Comparison of ENCODE assay signal across 24 cellular contexts in genomic region chr17:40473573-40474365, GRCh38. TPM values are rescaled to one million over a fixed set of nuclear protein-coding genes. Genes with fewer than 3 reads are reported as not detected.
DNase-seq lines count a peak whose midpoint lies in the region; ATAC-seq, FAIRE-seq and TF ChIP-seq lines count a peak whose summit lies in the region.
"Had no signal": no experiment of that assay in that cellular context is flagged by ENCODE, and none has a peak within 500 bp of the region (broad histone marks: within the 10 kb centered on the region; RNA-seq: fewer than 3 reads in every experiment).

No MANE protein-coding gene starts in this region.

- 0 out of 2 replicates have a peak overlapping the region, but pooled peaks have one; percentile 48 for H2BK20ac ChIP-seq in H1 (ENCODE audit: low read length)

- peaks cover 3 to 12% (median 6%) of the 10 kb centered on the region in 3 donors for H3K27me3 Mint-ChIP-seq in immature natural killer cell (ENCODE audit: low read depth in 3 of 3)

- no peak overlapping the region for H3K27ac Mint-ChIP-seq in immature natural killer cell
- H3K27ac Mint-ChIP-seq: natural killer cell treated with Interleukin-12 subunit alpha and Interleukin-12 subunit beta and Interleukin-15 and Interleukin-18, amount 100 ng/mL, for 72 hours; T-helper 1 cell treated with Interleukin-12 subunit alpha and Interleukin-12 subunit beta and Interleukin-4 antibody, amounts not matched to agents 30 μg/mL and 1 μg/mL, for 36 hours; WTC11 had no signal

- no peak for TF ChIP-seq EP300 in H1 (IDR thresholded peaks at IDR 0.05; ENCODE audit: borderline replicate concordance in 1 of 2, low read depth in 2 of 2, low read length in 2 of 2)

- no peak overlapping the region; the same call in 1 of the 2 replicates for H3K18ac ChIP-seq in H1 (ENCODE audit: extremely low read depth, low read length)

- no peaks in the 10 kb centered on the region for H3K27me3 ChIP-seq in WERI-Rb-1 (ENCODE audit: insufficient read depth, low read depth, severe bottlenecking)
- no peaks in the 10 kb centered on the region; a peak in 1 of 7 replicates for H3K27me3 ChIP-seq in H1 (replicated peaks in 1 of 4; ENCODE audit: control insufficient read depth in 3 of 4, extremely low read depth in 1 of 4, insufficient read depth in 3 of 4, low read length in 3 of 4)
- no peaks in the 10 kb centered on the region for H3K27me3 ChIP-seq in lower lobe of right lung (ENCODE audit: low read depth)
- no peaks in the 10 kb centered on the region for H3K27me3 ChIP-seq in stomach smooth muscle (ENCODE audit: control insufficient read depth in 1 of 2, insufficient read depth in 2 of 2, low read length in 2 of 2)

- TF ChIP-seq RAD21 in H1 (IDR thresholded peaks at IDR 0.05 in 1 of 2, conservative IDR thresholded peaks at IDR 0.05 in 1 of 2; ENCODE audit: low read depth in 2 of 2, low read length in 2 of 2), result no peak

- no peak overlapping the region for H2AK5ac ChIP-seq in H1 (ENCODE audit: low read depth, low read length)

- H2AFZ ChIP-seq in H1 (ENCODE audit: low read length), result no peak overlapping the region

- H3K9ac ChIP-seq in H1 (replicated peaks in 1 of 4; ENCODE audit: extremely low read depth in 1 of 4, low read depth in 3 of 4, low read length in 3 of 4) (no peak overlapping the region), stomach smooth muscle (ENCODE audit: low read length in 2 of 2) (no peak overlapping the region)

- H2BK12ac ChIP-seq in H1 (ENCODE audit: low read depth, low read length), result peak overlapping the region; percentile 75; the same call in 1 of the 2 replicates

- no peak overlapping the region; the same call in 1 of the 2 replicates for H4K8ac ChIP-seq in H1 (ENCODE audit: extremely low read depth, insufficient read depth, low read length)

- no peak overlapping the region for H4K5ac ChIP-seq in H1 (ENCODE audit: insufficient read length, low read depth, low read length)

- H3K4me2 ChIP-seq in H1 (ENCODE audit: insufficient read depth in 1 of 2, low read depth in 2 of 2, low read length in 2 of 2), result no peak overlapping the region

- 76% methylated on average over 15 of the region's 16 CpGs; no CpG with 5 or more reads in 1 of the 2 experiments for WGBS in H1 (ENCODE audit: extremely low coverage in 1 of 2, insufficient coverage in 1 of 2, insufficient read length in 1 of 2, insufficient replicate concordance in 2 of 2, low coverage in 1 of 2, low lambda C conversion rate in 2 of 2, missing lambda C conversion rate in 1 of 2), 2 experiments

- POLR2A ChIA-PET in H1 (lab: Charles Lee; ENCODE audit: partially characterized antibody), result interaction anchor here (0.6 to 1.2 kb wide), 3 partner anchors 9 to 22 kb away, joined by 3 to 6 read pairs (median 4); no protein-coding TSS in a partner anchor

- FAIRE-seq in H1 (lab: Jason Lieb, UNC), result no peak
- FAIRE-seq: GM18507, RCC 7860 had no signal

- H2BK15ac ChIP-seq in H1 (ENCODE audit: low read length), result no peak overlapping the region

- H3K4ac ChIP-seq in H1 (replicated peaks; ENCODE audit: insufficient read length, low read depth, low read length), result no peak overlapping the region

- H2BK5ac ChIP-seq in H1 (ENCODE audit: low read depth, low read length), result no peak overlapping the region

- H3K4me1 Mint-ChIP-seq in immature natural killer cell, result peaks cover 11 to 12% of the 10 kb centered on the region in 2 donors

- H4K20me1 ChIP-seq in H1 (replicated peaks in 1 of 2; ENCODE audit: control insufficient read depth in 1 of 2, insufficient read depth in 2 of 2, low read length in 2 of 2), result no peaks in the 10 kb centered on the region

- no peak for DNase-seq in WERI-Rb-1
- no peak for DNase-seq in H1 (ENCODE audit: low read depth in 1 of 2, low spot score in 2 of 2)
- DNase-seq in lower lobe of right lung, result no peak
- DNase-seq in foreskin melanocyte, result no peak
- no peak for DNase-seq in immature natural killer cell
- no peak for DNase-seq in activated T-cell treated with anti-CD3 and anti-CD28 coated beads for 4 hours
- DNase-seq: activated CD4-positive, alpha-beta T cell treated with anti-CD3 and anti-CD28 coated beads, Interleukin-2, amount 50 U/mL, for 48 hours; aorta; CD4-positive, CD25-positive, alpha-beta regulatory T cell; HCEC 1CT; KBM-7; NCI-H146; NCI-H2171; NCI-H526; substantia nigra had no signal

- H3K9me3 Mint-ChIP-seq in immature natural killer cell, result no peaks in the 10 kb centered on the region
- H3K9me3 Mint-ChIP-seq: natural killer cell treated with Interleukin-12 subunit alpha and Interleukin-12 subunit beta and Interleukin-15 and Interleukin-18, amount 100 ng/mL, for 72 hours had no signal

- H2BK120ac ChIP-seq in H1 (replicated peaks; ENCODE audit: low read depth, low read length), result no peak overlapping the region

- peak overlapping the region; percentile 59 for H3K27ac ChIP-seq in WERI-Rb-1
- no peak overlapping the region for H3K27ac ChIP-seq in H1 (ENCODE audit: low read depth, low read length)
- no peak overlapping the region for H3K27ac ChIP-seq in lower lobe of right lung
- H3K27ac ChIP-seq in stomach smooth muscle (ENCODE audit: low read length), result peak overlapping the region; percentile 93

- H3K56ac ChIP-seq in H1 (replicated peaks; ENCODE audit: insufficient read length, low read depth, low read length), result no peak overlapping the region

- TF ChIP-seq CTCF in WERI-Rb-1 (IDR thresholded peaks at IDR 0.05; ENCODE audit: low read depth, low read length) (no peak), H1 (IDR thresholded peaks at IDR 0.05; ENCODE audit: control extremely low read depth in 1 of 3, insufficient read depth in 1 of 3, low read depth in 1 of 3, low read length in 3 of 3) (no peak), lower lobe of right lung (IDR thresholded peaks at IDR 0.05) (no peak)

- no peak overlapping the region for H3K4me3 Mint-ChIP-seq in immature natural killer cell
- H3K4me3 Mint-ChIP-seq: CD4-positive, CD25-positive, alpha-beta regulatory T cell; natural killer cell treated with Interleukin-12 subunit alpha and Interleukin-12 subunit beta and Interleukin-15 and Interleukin-18, amount 100 ng/mL, for 72 hours; T-helper 1 cell treated with Interleukin-12 subunit alpha and Interleukin-12 subunit beta and Interleukin-4 antibody, amounts not matched to agents 30 μg/mL and 1 μg/mL, for 36 hours; WTC11 had no signal

- H3K4me1 ChIP-seq in H1 (replicated peaks in 1 of 4; ENCODE audit: control insufficient read depth in 3 of 4, insufficient read depth in 4 of 4, low read length in 3 of 4) (peaks cover 3 to 15% (median 10%) of the 10 kb centered on the region in 4 experiments), lower lobe of right lung (peaks cover 16% of the 10 kb centered on the region), stomach smooth muscle (ENCODE audit: control insufficient read depth, insufficient read depth, low read length) (peaks cover 60% of the 10 kb centered on the region)

- no peak overlapping the region for H3K14ac ChIP-seq in H1 (ENCODE audit: insufficient read length)

- H3K23ac ChIP-seq in H1 (ENCODE audit: insufficient read length), result no peak overlapping the region

- H3K36me3 Mint-ChIP-seq in immature natural killer cell, result no peaks in the 10 kb centered on the region
- H3K36me3 Mint-ChIP-seq: CD4-positive, CD25-positive, alpha-beta regulatory T cell; natural killer cell treated with Interleukin-12 subunit alpha and Interleukin-12 subunit beta and Interleukin-15 and Interleukin-18, amount 100 ng/mL, for 72 hours had no signal

- intact Hi-C loops in lower lobe of right lung (cut with DNase I), result no loop called here

- peak; percentile 39 to 55 for ATAC-seq in lower lobe of right lung
- ATAC-seq: sciatic nerve, WTC11 had no signal

- CTCF ChIA-PET in H1 (lab: Charles Lee; ENCODE audit: partially characterized antibody), result interaction anchor here (2.8 to 34.1 kb wide), 4 partner anchors 11 to 60 kb away, joined by 17 to 739 read pairs (median 72); partner anchors contain the start of gene IGFBP4

- H3K79me1 ChIP-seq in H1 (ENCODE audit: low read depth, low read length), result no peaks in the 10 kb centered on the region

- peaks cover 16% of the 10 kb centered on the region for H3K9me3 ChIP-seq in WERI-Rb-1 (ENCODE audit: severe bottlenecking)
- peaks cover 4 to 12% of the 10 kb centered on the region in 2 experiments; a peak in 2 of 4 replicates for H3K9me3 ChIP-seq in H1 (ENCODE audit: insufficient read depth in 2 of 2, low read depth in 1 of 2, low read length in 1 of 2)
- H3K9me3 ChIP-seq in lower lobe of right lung, result no peaks in the 10 kb centered on the region
- H3K9me3 ChIP-seq in stomach smooth muscle (ENCODE audit: control insufficient read depth in 2 of 2, low read length in 2 of 2), result no peaks in the 10 kb centered on the region

- H3K4me3 ChIP-seq in WERI-Rb-1 (ENCODE audit: low read depth, low read length) (no peak overlapping the region), H1 (ENCODE audit: extremely low read depth in 1 of 4, insufficient read depth in 2 of 4, low read depth in 3 of 4, low read length in 4 of 4) (no peak overlapping the region), lower lobe of right lung (no peak overlapping the region), stomach smooth muscle (ENCODE audit: low read length in 2 of 2) (no peak overlapping the region)

- H3K36me3 ChIP-seq in WERI-Rb-1 (no peaks in the 10 kb centered on the region), H1 (ENCODE audit: control insufficient read depth in 2 of 4, insufficient read depth in 4 of 4, low read length in 3 of 4) (no peaks in the 10 kb centered on the region), lower lobe of right lung (no peaks in the 10 kb centered on the region), stomach smooth muscle (ENCODE audit: control insufficient read depth in 2 of 2, insufficient read depth in 2 of 2, low read length in 2 of 2) (no peaks in the 10 kb centered on the region)

- H3K79me2 ChIP-seq in H1 (ENCODE audit: control insufficient read depth in 1 of 2, insufficient read depth in 2 of 2, low read length in 2 of 2), result no peaks in the 10 kb centered on the region

- TF ChIP-seq POLR2A in H1 (IDR thresholded peaks at IDR 0.05; ENCODE audit: control extremely low read depth in 1 of 2, low read depth in 2 of 2, low read length in 2 of 2), result no peak

- H3K23me2 ChIP-seq in H1 (ENCODE audit: low read depth, low read length), result no peaks in the 10 kb centered on the region; the same call in 1 of the 2 replicates

- H4K91ac ChIP-seq in H1 (replicated peaks; ENCODE audit: insufficient read length, low read length), result peak overlapping the region; percentile 12

RNA-seq across cellular contexts. Expression of gene TNS4, which starts 27.7 kb away (rescaled TPM):
- total RNA-seq in H1 (2021; fragmentation: NEBNext Ultra II Directional; extraction: Animal tissue kit (Norgen Biotek cat#: 25700)), result 0.20 and 0.80 TPM in 2 replicates
- polyA plus RNA-seq in H1 (2011; rRNA removed) (0.21 and 0.39 TPM in 2 replicates), immature natural killer cell (under 1 TPM in 1 of 3 donors, not detected in 2; 0.12 TPM)
- 0.49 TPM for polyA plus RNA-seq in H1 (2011; cell fraction: cytosol; rRNA removed)
- 0.54 TPM for polyA plus RNA-seq in H1 (2011; cell fraction: nucleus; rRNA removed)
- 0.21 to 0.76 TPM (median 0.30 TPM) in 4 replicates for polyA plus RNA-seq in H1 (2012, experiment 1 of 2)
- polyA plus RNA-seq in H1 (2012, experiment 2 of 2), result 0.10 TPM
- 0.39 TPM for polyA plus RNA-seq in H1 (2013, experiment 1 of 2)
- polyA plus RNA-seq in H1 (2013, experiment 2 of 2), result 0.63 TPM
- 0.60 and 0.66 TPM in 2 replicates for polyA minus RNA-seq in H1 (2011; rRNA and poly(A)+ RNA removed)
- polyA minus RNA-seq in H1 (2011; cell fraction: cytosol; rRNA and poly(A)+ RNA removed), result not detected
- 0.90 TPM for polyA minus RNA-seq in H1 (2011; cell fraction: nucleus; rRNA and poly(A)+ RNA removed)
- 0.68 TPM for total RNA-seq in lower lobe of right lung
- total RNA-seq: glomerular endothelial cell, SK-MEL-5 had no signal

RNA-seq across cellular contexts. Expression of gene IGFBP4, which starts 30.5 kb away (rescaled TPM):
- 105 and 109 TPM in 2 replicates for total RNA-seq in H1 (2021; fragmentation: NEBNext Ultra II Directional; extraction: Animal tissue kit (Norgen Biotek cat#: 25700))
- polyA plus RNA-seq in H1 (2011; rRNA removed) (79.9 and 85.5 TPM in 2 replicates), immature natural killer cell (10 to 100 TPM; 22.3 to 41.7 (median 36.2) TPM)
- 68.0 TPM for polyA plus RNA-seq in H1 (2011; cell fraction: cytosol; rRNA removed)
- polyA plus RNA-seq in H1 (2011; cell fraction: nucleus; rRNA removed), result 63.6 TPM
- 95.6 to 171 TPM (median 141 TPM) in 4 replicates for polyA plus RNA-seq in H1 (2012, experiment 1 of 2)
- polyA plus RNA-seq in H1 (2012, experiment 2 of 2), result 167 TPM
- polyA plus RNA-seq in H1 (2013, experiment 1 of 2), result 95.7 TPM
- polyA plus RNA-seq in H1 (2013, experiment 2 of 2), result 105 TPM
- polyA minus RNA-seq in H1 (2011; rRNA and poly(A)+ RNA removed), result 64.7 and 69.4 TPM in 2 replicates
- 60.8 TPM for polyA minus RNA-seq in H1 (2011; cell fraction: cytosol; rRNA and poly(A)+ RNA removed)
- 36.3 TPM for polyA minus RNA-seq in H1 (2011; cell fraction: nucleus; rRNA and poly(A)+ RNA removed)
- total RNA-seq in lower lobe of right lung, result 371 TPM

RNA-seq across cellular contexts. Expression of gene TOP2A, which starts 56.1 kb away (rescaled TPM):
- 276 and 291 TPM in 2 replicates for total RNA-seq in H1 (2021; fragmentation: NEBNext Ultra II Directional; extraction: Animal tissue kit (Norgen Biotek cat#: 25700))
- 40.6 and 83.1 TPM in 2 replicates for polyA plus RNA-seq in H1 (2011; rRNA removed)
- polyA plus RNA-seq in H1 (2011; cell fraction: cytosol; rRNA removed), result 99.6 TPM
- 30.5 TPM for polyA plus RNA-seq in H1 (2011; cell fraction: nucleus; rRNA removed)
- polyA plus RNA-seq in H1 (2012, experiment 1 of 2), result 83.9 to 176 TPM (median 103 TPM) in 4 replicates
- 14.8 TPM for polyA plus RNA-seq in H1 (2012, experiment 2 of 2)
- polyA plus RNA-seq in H1 (2013, experiment 1 of 2), result 148 TPM
- 143 TPM for polyA plus RNA-seq in H1 (2013, experiment 2 of 2)
- 77.8 and 118 TPM in 2 replicates for polyA minus RNA-seq in H1 (2011; rRNA and poly(A)+ RNA removed)
- 70.7 TPM for polyA minus RNA-seq in H1 (2011; cell fraction: cytosol; rRNA and poly(A)+ RNA removed)
- polyA minus RNA-seq in H1 (2011; cell fraction: nucleus; rRNA and poly(A)+ RNA removed), result 82.3 TPM
- 6.7 TPM for total RNA-seq in lower lobe of right lung
- 1 to 10 TPM in 2 of 3 donors, under 1 TPM in 1; 0.80 to 2.4 (median 2.2) TPM for polyA plus RNA-seq in immature natural killer cell

Comparison
In these comparisons a context has a peak if more than half of its experiments do, and no peak if none do; other contexts are left out.
1. H3K27ac ChIP-seq: peak in WERI-Rb-1 (single experiment) and stomach smooth muscle (single experiment); none in H1 (single experiment) and lower lobe of right lung (single experiment).
2. RNA of gene TOP2A, which starts 56.1 kb away (total RNA-seq): 276 to 291 TPM in H1; 6.7 TPM in lower lobe of right lung (single experiment); every median in the first group is over 10 times any median in the second.